Comparison of ENCODE assay signal across 8 cellular contexts in the genomic region with DNA sequence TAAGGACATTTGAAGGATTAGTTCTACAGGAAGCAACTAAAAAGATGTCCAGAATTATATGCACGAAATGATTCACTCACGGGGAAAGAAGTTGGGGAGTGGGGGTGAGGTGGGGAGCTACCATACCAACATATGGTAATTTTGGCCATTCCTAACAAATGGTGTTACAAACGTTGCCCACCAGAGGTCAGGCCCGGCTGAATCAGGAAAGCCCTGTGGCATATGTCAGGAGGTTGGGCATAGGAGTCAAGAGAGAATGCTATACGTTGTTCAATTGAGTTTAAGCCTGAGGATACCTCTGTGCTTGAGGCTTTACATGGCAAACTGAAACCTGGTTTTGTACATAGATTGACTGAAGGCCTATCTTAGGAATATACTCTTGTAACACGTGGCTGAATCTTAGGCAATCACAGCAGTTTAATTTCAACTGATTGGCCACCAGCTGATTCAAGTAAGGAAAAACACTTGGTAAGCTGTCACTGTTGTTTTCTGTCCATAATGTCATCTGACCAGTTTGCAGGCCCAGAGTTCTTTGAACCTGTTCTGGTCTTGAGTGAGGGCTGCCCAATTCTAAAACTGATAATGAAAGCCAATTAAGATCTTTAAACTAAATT. TPM values are rescaled to one million over a fixed set of nuclear protein-coding genes. Genes with fewer than 3 reads are reported as not detected.
DNase-seq lines count a peak whose midpoint lies in the region; ATAC-seq lines count a peak whose summit lies in the region.

No MANE protein-coding gene starts in this region.

- no peaks in the 10 kb centered on the region for H3K36me3 ChIP-seq in CD4-positive, alpha-beta memory T cell (ENCODE audit: insufficient read depth, low read length)
- no peaks in the 10 kb centered on the region for H3K36me3 ChIP-seq in naive thymus-derived CD4-positive, alpha-beta T cell (ENCODE audit: control insufficient read depth in 2 of 3, insufficient read depth in 3 of 3, low read length in 3 of 3)

- no peak overlapping the region for H3K4me3 ChIP-seq in CD4-positive, alpha-beta memory T cell (ENCODE audit: low read length in 2 of 2)
- no peak overlapping the region for H3K4me3 ChIP-seq in naive thymus-derived CD4-positive, alpha-beta T cell (ENCODE audit: low read length)

- no peaks in the 10 kb centered on the region for H3K27me3 ChIP-seq in CD4-positive, alpha-beta memory T cell (ENCODE audit: insufficient read depth, low read length)
- no peaks in the 10 kb centered on the region for H3K27me3 ChIP-seq in naive thymus-derived CD4-positive, alpha-beta T cell (ENCODE audit: control insufficient read depth in 2 of 2, insufficient read depth in 2 of 2, low read length in 2 of 2)

- H3K27me3 Mint-ChIP-seq in CD4-positive, alpha-beta memory T cell, result peaks cover 6 to 7% of the 10 kb centered on the region in 2 donors
- H3K27me3 Mint-ChIP-seq in activated CD4-positive, alpha-beta memory T cell treated with anti-CD3 and anti-CD28 coated beads for 36 hours, result peaks cover 8% of the 10 kb centered on the region
- peaks cover 9 to 27% (median 13%) of the 10 kb centered on the region in 5 donors for H3K27me3 Mint-ChIP-seq in naive thymus-derived CD4-positive, alpha-beta T cell

- H3K27ac ChIP-seq in CD4-positive, alpha-beta memory T cell (ENCODE audit: low read depth, low read length), result no peak overlapping the region
- H3K27ac ChIP-seq in naive thymus-derived CD4-positive, alpha-beta T cell (ENCODE audit: low read depth, low read length), result no peak overlapping the region

- CTCF ChIA-PET in CD4-positive, alpha-beta memory T cell (lab: Charles Lee; ENCODE audit: partially characterized antibody), result interaction anchor here (0.6 to 4.0 kb wide), 7 partner anchors 9 to 726 kb away, joined by 3 to 48 read pairs (median 4); no protein-coding TSS in a partner anchor
- CTCF ChIA-PET in activated CD4-positive, alpha-beta memory T cell treated with anti-CD3 and anti-CD28 coated beads for 36 hours (lab: Charles Lee), result interaction anchor here (0.9 to 3.1 kb wide), 8 partner anchors 15 to 723 kb away, joined by 3 to 20 read pairs (median 6); no protein-coding TSS in a partner anchor
- CTCF ChIA-PET in naive thymus-derived CD4-positive, alpha-beta T cell (lab: Charles Lee), result interaction anchor here (0.9 to 2.8 kb wide), 4 partner anchors 13 to 722 kb away, joined by 3 to 15 read pairs (median 3); no protein-coding TSS in a partner anchor

- intact Hi-C loops in CD4-positive, alpha-beta memory T cell (cut with micrococcal nuclease), result loop anchor here (1.0 to 10.0 kb wide), 3 partner anchors 517 to 1615 kb away; no protein-coding TSS in a partner anchor
- intact Hi-C loops in activated CD4-positive, alpha-beta memory T cell treated with anti-CD3 and anti-CD28 coated beads for 36 hours (cut with micrococcal nuclease), result loop anchor here (1.0 to 5.0 kb wide), 3 partner anchors 516 to 782 kb away; no protein-coding TSS in a partner anchor
- intact Hi-C loops in naive thymus-derived CD4-positive, alpha-beta T cell (cut with micrococcal nuclease), result loop anchor here (1.0 kb wide), 3 partner anchors 516 to 1291 kb away; no protein-coding TSS in a partner anchor

- POLR2A ChIA-PET in CD4-positive, alpha-beta memory T cell (lab: Charles Lee; ENCODE audit: partially characterized antibody), result no interaction called here
- POLR2A ChIA-PET in activated CD4-positive, alpha-beta memory T cell treated with anti-CD3 and anti-CD28 coated beads for 36 hours (lab: Charles Lee), result no interaction called here
- POLR2A ChIA-PET in naive thymus-derived CD4-positive, alpha-beta T cell (lab: Charles Lee), result interaction anchor here (0.6 kb wide), 1 partner anchor 722 kb away, joined by 3 read pairs; no protein-coding TSS in a partner anchor

- peak; percentile 86 for ATAC-seq in GM18907 (IDR thresholded peaks at IDR 0.05; ENCODE audit: unreplicated experiment)
- peak; percentile 92 for ATAC-seq in HG03108 (IDR thresholded peaks at IDR 0.05; ENCODE audit: unreplicated experiment)
- peak; percentile 68 for ATAC-seq in esophagus mucosa
- ATAC-seq in naive thymus-derived CD4-positive, alpha-beta T cell, result peak; percentile 67

- H3K4me1 ChIP-seq in CD4-positive, alpha-beta memory T cell (ENCODE audit: insufficient read depth, low read length), result no peaks in the 10 kb centered on the region
- H3K4me1 ChIP-seq in naive thymus-derived CD4-positive, alpha-beta T cell (ENCODE audit: control insufficient read depth in 2 of 2, insufficient read depth in 2 of 2, low read length in 2 of 2), result no peaks in the 10 kb centered on the region

- no peak overlapping the region for H3K27ac Mint-ChIP-seq in CD4-positive, alpha-beta memory T cell
- no peak overlapping the region for H3K27ac Mint-ChIP-seq in activated CD4-positive, alpha-beta memory T cell treated with anti-CD3 and anti-CD28 coated beads for 36 hours
- no peak overlapping the region for H3K27ac Mint-ChIP-seq in naive thymus-derived CD4-positive, alpha-beta T cell

- no peaks in the 10 kb centered on the region for H3K9me3 ChIP-seq in CD4-positive, alpha-beta memory T cell (ENCODE audit: control insufficient read depth in 1 of 2, low read length in 2 of 2)
- H3K9me3 ChIP-seq in naive thymus-derived CD4-positive, alpha-beta T cell (ENCODE audit: control insufficient read depth in 2 of 3, low read length in 3 of 3), result no peaks in the 10 kb centered on the region

- peak in 4 of 5 donors; percentile 17 to 37 (median 23) for DNase-seq in CD4-positive, alpha-beta memory T cell
- DNase-seq in NCI-H446 treated with DMSO at 0.1 percent for 48 hours (lab: John Stamatoyannopoulos, UW), result peak; percentile 64
- DNase-seq in activated CD4-positive, alpha-beta memory T cell treated with anti-CD3 and anti-CD28 coated beads for 36 hours, result peak; percentile 61
- DNase-seq in naive thymus-derived CD4-positive, alpha-beta T cell, result peak in 6 of 9 donors; percentile 8 to 36 (median 14)
- no peak for DNase-seq in middle frontal gyrus (ENCODE audit: extremely low spot score, low spot score)

- peaks cover 0 to 4% (median 1%) of the 10 kb centered on the region in 4 donors for H3K4me1 Mint-ChIP-seq in CD4-positive, alpha-beta memory T cell
- H3K4me1 Mint-ChIP-seq in activated CD4-positive, alpha-beta memory T cell treated with anti-CD3 and anti-CD28 coated beads for 36 hours (ENCODE audit: low read depth), result no peaks in the 10 kb centered on the region
- no peaks in the 10 kb centered on the region for H3K4me1 Mint-ChIP-seq in naive thymus-derived CD4-positive, alpha-beta T cell

- H3K4me3 Mint-ChIP-seq in CD4-positive, alpha-beta memory T cell, result no peak overlapping the region
- H3K4me3 Mint-ChIP-seq in activated CD4-positive, alpha-beta memory T cell treated with anti-CD3 and anti-CD28 coated beads for 36 hours, result no peak overlapping the region
- H3K4me3 Mint-ChIP-seq in naive thymus-derived CD4-positive, alpha-beta T cell, result no peak overlapping the region

- no peaks in the 10 kb centered on the region for H3K36me3 Mint-ChIP-seq in CD4-positive, alpha-beta memory T cell
- no peaks in the 10 kb centered on the region for H3K36me3 Mint-ChIP-seq in activated CD4-positive, alpha-beta memory T cell treated with anti-CD3 and anti-CD28 coated beads for 36 hours
- H3K36me3 Mint-ChIP-seq in naive thymus-derived CD4-positive, alpha-beta T cell, result no peaks in the 10 kb centered on the region

- peaks cover 0 to 10% (median 3%) of the 10 kb centered on the region in 8 donors for H3K9me3 Mint-ChIP-seq in CD4-positive, alpha-beta memory T cell
- peaks cover 3% of the 10 kb centered on the region for H3K9me3 Mint-ChIP-seq in activated CD4-positive, alpha-beta memory T cell treated with anti-CD3 and anti-CD28 coated beads for 36 hours
- peaks cover 0 to 8% (median 2%) of the 10 kb centered on the region in 11 donors for H3K9me3 Mint-ChIP-seq in naive thymus-derived CD4-positive, alpha-beta T cell

RNA-seq across cellular contexts. Expression of gene SLC2A2, which starts 23.4 kb away (rescaled TPM):
- total RNA-seq in CD4-positive, alpha-beta memory T cell, result not detected
- not detected for polyA plus RNA-seq in CD4-positive, alpha-beta memory T cell
- total RNA-seq in activated CD4-positive, alpha-beta memory T cell treated with anti-CD3 and anti-CD28 coated beads for 36 hours, result not detected
- total RNA-seq in esophagus mucosa, result not detected
- total RNA-seq in naive thymus-derived CD4-positive, alpha-beta T cell, result not detected
- not detected for polyA plus RNA-seq in naive thymus-derived CD4-positive, alpha-beta T cell
